Comparison of ENCODE assay signal across 8 cellular contexts in the genomic region with DNA sequence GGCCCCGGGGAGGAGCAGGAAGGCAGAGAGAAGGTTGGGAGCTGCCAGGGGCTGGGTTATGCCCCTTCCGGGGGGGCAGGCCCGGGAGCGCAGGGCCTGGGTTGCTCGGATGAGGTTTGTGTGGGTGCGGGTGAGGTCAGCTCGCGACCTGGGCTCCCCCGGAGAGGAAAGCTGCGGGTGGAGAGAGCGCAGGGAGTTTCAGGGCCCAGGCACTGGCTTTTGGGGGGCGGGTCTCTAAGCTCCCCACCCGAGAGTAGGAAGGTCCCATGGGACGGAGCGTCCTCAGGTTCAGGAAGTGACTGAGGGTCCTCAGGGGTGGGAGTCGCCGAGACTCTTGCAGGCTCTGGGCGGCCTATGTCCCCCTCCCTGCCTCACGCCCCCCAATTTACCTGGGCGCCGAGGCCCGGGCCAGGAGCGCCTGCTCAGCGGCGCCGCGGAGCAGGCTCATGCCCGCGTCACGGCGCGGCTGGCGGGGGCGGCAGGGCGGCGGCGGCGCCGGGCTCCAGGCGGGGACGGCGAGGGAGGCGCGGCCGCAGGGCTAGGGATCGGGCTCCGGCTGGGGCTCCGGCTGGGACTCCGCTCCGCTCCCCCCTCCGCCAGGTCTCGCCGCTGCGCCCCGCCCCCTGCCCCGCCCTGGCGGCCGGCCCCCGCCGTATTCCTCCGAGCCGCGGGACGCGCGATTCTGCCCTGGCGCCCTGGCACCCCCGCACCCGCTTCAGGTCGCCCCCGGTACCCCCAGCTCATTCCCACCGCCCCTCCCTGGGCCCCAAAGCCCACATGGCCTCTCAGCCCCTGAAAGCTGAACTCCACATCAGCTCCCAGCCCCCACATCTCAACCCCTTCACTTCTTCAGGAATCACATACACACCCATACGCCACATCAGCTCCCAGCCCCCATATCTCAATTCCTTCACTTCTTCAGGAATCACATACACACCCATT. TPM values are rescaled to one million over a fixed set of nuclear protein-coding genes. Genes with fewer than 3 reads are reported as not detected.
A peak's percentile ranks its signal among the peaks of the same experiment; 100 is the strongest.
DNase-seq lines count a peak whose midpoint lies in the region; ATAC-seq and TF ChIP-seq lines count a peak whose summit lies in the region.

A gene (minus strand): TSS at position 578 of the 942 bp plus-strand sequence. CDS start 6,986 bp downstream, outside the sequence.

- H3K4me3 ChIP-seq in choroid plexus epithelial cell (ENCODE audit: low read depth, low read length): peak within 1 kb of the TSS; percentile 72

- ATAC-seq in HG02678 (IDR thresholded peaks at IDR 0.05; ENCODE audit: unreplicated experiment) (peak; percentile 92), left colon (peak; percentile 85)

- intact Hi-C loops in left colon (cut with DNase I, micrococcal nuclease): no loop called here

- no peak for TF ChIP-seq CTCF in choroid plexus epithelial cell (conservative IDR thresholded peaks at IDR 0.05; ENCODE audit: low read depth, low read length)

- DNase-seq in NCI-H1436 (lab: John Stamatoyannopoulos, UW) (peak; percentile 53), NCI-H1436 treated with DMSO at 0.1 percent for 48 hours (lab: John Stamatoyannopoulos, UW) (no peak), NCI-H1930 (lab: John Stamatoyannopoulos, UW) (peak; percentile 9 to 39), choroid plexus epithelial cell (ENCODE audit: low read depth) (peak; percentile 60), left colon (peak; percentile 76 to 89)
- peak; percentile 76 to 79 for DNase-seq in activated CD4-positive, alpha-beta T cell treated with anti-CD3 and anti-CD28 coated beads for 4 hours
- peak; percentile 72 to 86 for DNase-seq in stimulated activated CD4-positive, alpha-beta T cell treated with anti-CD3 and anti-CD28 coated beads, Interleukin-1b, Interleukin-23, amount 100 ng/mL, for 4 hours (ENCODE audit: low read depth in 2 of 2)

RNA-seq across cellular contexts. Expression of the gene that starts here (rescaled TPM):
- 100 to 1,000 TPM; 145 to 152 TPM for total RNA-seq in left colon
